In the genomic region with DNA sequence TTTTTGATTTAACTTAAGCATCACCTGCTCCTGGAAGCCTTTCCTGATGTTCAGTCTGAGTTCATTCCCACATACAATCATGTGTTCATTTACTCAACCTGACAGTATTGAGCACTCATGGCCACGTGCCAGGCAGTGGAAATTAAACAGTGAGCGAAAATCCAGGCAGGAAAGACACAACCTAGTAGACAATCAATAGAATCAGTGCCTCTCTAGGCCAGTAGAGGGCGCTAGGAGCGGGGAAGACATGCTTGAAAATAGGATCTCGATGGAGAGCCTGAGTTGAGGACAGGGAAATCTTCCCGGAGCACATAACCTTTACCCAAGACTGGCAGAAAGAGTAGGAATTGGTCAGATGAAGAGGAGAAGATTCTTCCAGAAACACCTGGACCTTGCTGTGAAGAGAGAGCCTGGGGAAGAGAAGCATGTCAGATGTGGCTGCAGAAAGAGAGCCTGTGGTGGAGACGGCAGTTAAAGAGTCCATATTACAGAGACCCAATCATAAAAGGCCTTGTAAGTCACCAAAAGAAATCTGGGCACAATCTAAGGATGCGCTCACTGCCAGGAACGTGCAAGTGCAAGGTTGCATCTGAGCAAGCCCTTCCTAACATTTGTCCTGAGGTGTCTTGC, we compare ENCODE assay signal across 8 cellular contexts.
A peak's percentile ranks its signal among the peaks of the same experiment; 100 is the strongest.
DNase-seq lines count a peak whose midpoint lies in the region; ATAC-seq and TF ChIP-seq lines count a peak whose summit lies in the region.

No MANE protein-coding gene starts in this region.

- H3K27me3 ChIP-seq in MM.1S (replicated peaks; ENCODE audit: insufficient read depth, low read length): no peaks in the 10 kb centered on the region

- H3F3A ChIP-seq in MM.1S (ENCODE audit: insufficient read depth, low read length): no peaks in the 10 kb centered on the region

- no peaks in the 10 kb centered on the region for H4K20me1 ChIP-seq in MM.1S (ENCODE audit: insufficient read depth, low read length)

- ATAC-seq in Right ventricle myocardium inferior (peak; percentile 52), left ventricle myocardium superior (peak; percentile 60), HG03378 (IDR thresholded peaks at IDR 0.05; ENCODE audit: unreplicated experiment) (no peak), GM21423 (IDR thresholded peaks at IDR 0.05; ENCODE audit: unreplicated experiment) (no peak)

- H2AFZ ChIP-seq in MM.1S (ENCODE audit: low read length): no peak overlapping the region

- intact Hi-C loops in Right ventricle myocardium inferior (cut with DNase I): loop anchor here (5.0 to 10.0 kb wide), 3 partner anchors 102 to 650 kb away; a partner anchor contains a TSS
- intact Hi-C loops in cardiac septum (cut with DNase I): loop anchor here (2.0 to 5.0 kb wide), 4 partner anchors 102 to 652 kb away; a partner anchor contains a TSS
- intact Hi-C loops in left ventricle myocardium superior (cut with micrococcal nuclease): no loop called here

- no peak overlapping the region for H3K27ac ChIP-seq in MM.1S (ENCODE audit: low read length)

- H3K36me3 ChIP-seq in MM.1S (replicated peaks; ENCODE audit: insufficient read depth, low read length): no peaks in the 10 kb centered on the region

- H3K4me2 ChIP-seq in MM.1S (ENCODE audit: low read depth, low read length): no peak overlapping the region

- peak; percentile 56 for TF ChIP-seq CTCF in MM.1S (IDR thresholded peaks at IDR 0.05; ENCODE audit: low read length)

- no peaks in the 10 kb centered on the region for H3K9me3 ChIP-seq in MM.1S (replicated peaks; ENCODE audit: insufficient read depth, low read length)

- H3K9me2 ChIP-seq in MM.1S (replicated peaks; ENCODE audit: insufficient read depth, low read length): no peaks in the 10 kb centered on the region

- H3K79me2 ChIP-seq in MM.1S (ENCODE audit: low read length): no peaks in the 10 kb centered on the region

- DNase-seq in Right ventricle myocardium inferior (ENCODE audit: missing footprints) (no peak), cardiac septum (ENCODE audit: low spot score) (no peak), MM.1S (peak; percentile 21), left ventricle myocardium superior (peak; percentile 46), smooth muscle cell of the brain vasculature (ENCODE audit: low read depth, low spot score) (peak; percentile 40)
- DNase-seq in activated T-cell treated with anti-CD3 and anti-CD28 coated beads, Interleukin-2, amount 50 U/mL, for 48 hours: peak; percentile 49 to 50

- H3K4me1 ChIP-seq in MM.1S (ENCODE audit: low read length): no peaks in the 10 kb centered on the region

- no peak overlapping the region for H3K9ac ChIP-seq in MM.1S (ENCODE audit: low read length)

- H3K4me3 ChIP-seq in MM.1S (ENCODE audit: low read length): no peak overlapping the region

Comparison
In these comparisons a context has a peak if more than half of its experiments do, and no peak if none do; other contexts are left out.
1. DNase-seq: peak in MM.1S (single experiment), activated T-cell treated with anti-CD3 and anti-CD28 coated beads, Interleukin-2, amount 50 U/mL, for 48 hours (2 of 2), left ventricle myocardium superior (single experiment) and smooth muscle cell of the brain vasculature (single experiment); none in Right ventricle myocardium inferior (single experiment) and cardiac septum (single experiment).
2. ATAC-seq: peak in Right ventricle myocardium inferior (single experiment) and left ventricle myocardium superior (single experiment); none in HG03378 (single experiment) and GM21423 (single experiment).